Comparison of ENCODE assay signal across 1 cellular context in the genomic region with DNA sequence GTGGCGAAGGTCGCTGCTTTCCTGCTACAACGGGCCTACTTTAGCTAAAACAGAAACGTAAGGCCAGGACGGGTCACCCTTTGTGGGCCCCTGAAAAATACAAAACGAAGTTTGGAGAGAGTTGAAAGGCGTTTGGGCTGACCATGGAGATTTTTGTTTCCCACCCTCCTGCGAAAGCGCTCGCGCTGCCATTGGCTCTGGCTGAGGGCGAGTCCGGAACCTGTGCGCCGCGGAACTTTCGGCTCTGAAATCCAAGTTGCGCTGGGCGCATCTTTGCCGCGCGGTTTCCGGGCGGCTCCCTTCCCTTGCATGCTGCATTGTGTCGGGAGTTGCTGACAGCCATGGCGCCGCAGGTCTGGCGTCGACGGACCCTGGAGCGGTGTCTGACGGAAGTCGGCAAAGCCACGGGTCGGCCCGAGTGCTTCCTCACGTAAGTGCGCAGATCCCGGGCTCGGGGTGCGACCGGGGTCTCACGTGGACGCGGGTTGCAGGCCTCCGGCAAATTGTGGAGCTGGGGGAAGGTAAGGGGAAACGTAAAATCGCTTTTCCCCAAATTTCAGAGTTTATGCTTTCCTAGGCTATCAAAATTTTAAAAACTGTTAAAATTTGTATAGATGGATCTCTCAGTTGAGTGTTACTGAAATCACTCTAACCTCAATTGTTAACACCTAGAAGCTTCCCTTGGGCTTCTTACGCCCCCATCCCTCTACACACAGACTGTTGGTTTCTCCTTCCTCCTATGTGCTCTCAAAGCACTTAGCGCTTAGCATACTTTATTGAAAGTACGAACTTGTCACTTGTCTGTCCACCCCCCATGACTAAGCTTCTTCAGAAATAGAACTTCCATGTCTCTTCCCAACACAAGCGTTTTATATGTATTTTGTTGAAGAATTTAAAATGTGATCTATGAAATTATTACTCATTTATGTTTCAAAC.
TF ChIP-seq lines count a peak whose summit lies in the region.

A gene with protein sequence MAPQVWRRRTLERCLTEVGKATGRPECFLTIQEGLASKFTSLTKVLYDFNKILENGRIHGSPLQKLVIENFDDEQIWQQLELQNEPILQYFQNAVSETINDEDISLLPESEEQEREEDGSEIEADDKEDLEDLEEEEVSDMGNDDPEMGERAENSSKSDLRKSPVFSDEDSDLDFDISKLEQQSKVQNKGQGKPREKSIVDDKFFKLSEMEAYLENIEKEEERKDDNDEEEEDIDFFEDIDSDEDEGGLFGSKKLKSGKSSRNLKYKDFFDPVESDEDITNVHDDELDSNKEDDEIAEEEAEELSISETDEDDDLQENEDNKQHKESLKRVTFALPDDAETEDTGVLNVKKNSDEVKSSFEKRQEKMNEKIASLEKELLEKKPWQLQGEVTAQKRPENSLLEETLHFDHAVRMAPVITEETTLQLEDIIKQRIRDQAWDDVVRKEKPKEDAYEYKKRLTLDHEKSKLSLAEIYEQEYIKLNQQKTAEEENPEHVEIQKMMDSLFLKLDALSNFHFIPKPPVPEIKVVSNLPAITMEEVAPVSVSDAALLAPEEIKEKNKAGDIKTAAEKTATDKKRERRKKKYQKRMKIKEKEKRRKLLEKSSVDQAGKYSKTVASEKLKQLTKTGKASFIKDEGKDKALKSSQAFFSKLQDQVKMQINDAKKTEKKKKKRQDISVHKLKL (plus strand): TSS at position 310 of the 936 bp plus-strand sequence. CDS start 32 bp downstream, at position 342.

TF ChIP-seq in WTC11, 78 proteins besides CTCF, POLR2A, EP300 and RAD21 (continued from another document and continues in another):
- TF ChIP-seq, protein P1, sequence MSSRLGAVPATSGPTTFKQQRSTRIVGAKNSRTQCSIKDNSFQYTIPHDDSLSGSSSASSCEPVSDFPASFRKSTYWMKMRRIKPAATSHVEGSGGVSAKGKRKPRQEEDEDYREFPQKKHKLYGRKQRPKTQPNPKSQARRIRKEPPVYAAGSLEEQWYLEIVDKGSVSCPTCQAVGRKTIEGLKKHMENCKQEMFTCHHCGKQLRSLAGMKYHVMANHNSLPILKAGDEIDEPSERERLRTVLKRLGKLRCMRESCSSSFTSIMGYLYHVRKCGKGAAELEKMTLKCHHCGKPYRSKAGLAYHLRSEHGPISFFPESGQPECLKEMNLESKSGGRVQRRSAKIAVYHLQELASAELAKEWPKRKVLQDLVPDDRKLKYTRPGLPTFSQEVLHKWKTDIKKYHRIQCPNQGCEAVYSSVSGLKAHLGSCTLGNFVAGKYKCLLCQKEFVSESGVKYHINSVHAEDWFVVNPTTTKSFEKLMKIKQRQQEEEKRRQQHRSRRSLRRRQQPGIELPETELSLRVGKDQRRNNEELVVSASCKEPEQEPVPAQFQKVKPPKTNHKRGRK (CRISPR knock-in tag; IDR thresholded peaks at IDR 0.05; ENCODE audit: borderline replicate concordance): no peak
- TF ChIP-seq SOX15 (CRISPR knock-in tag; IDR thresholded peaks at IDR 0.05) (no peak), NFE2L1 (CRISPR knock-in tag; IDR thresholded peaks at IDR 0.05) (peak; percentile 82), ELF4 (CRISPR knock-in tag; IDR thresholded peaks at IDR 0.05; ENCODE audit: low read depth) (no peak), GABPB1 (CRISPR knock-in tag; IDR thresholded peaks at IDR 0.05) (peak; percentile 95), ZNF416 (CRISPR knock-in tag; IDR thresholded peaks at IDR 0.05) (no peak), TEAD1 (CRISPR knock-in tag; IDR thresholded peaks at IDR 0.05) (peak; percentile 94)
- TF ChIP-seq, protein P2, sequence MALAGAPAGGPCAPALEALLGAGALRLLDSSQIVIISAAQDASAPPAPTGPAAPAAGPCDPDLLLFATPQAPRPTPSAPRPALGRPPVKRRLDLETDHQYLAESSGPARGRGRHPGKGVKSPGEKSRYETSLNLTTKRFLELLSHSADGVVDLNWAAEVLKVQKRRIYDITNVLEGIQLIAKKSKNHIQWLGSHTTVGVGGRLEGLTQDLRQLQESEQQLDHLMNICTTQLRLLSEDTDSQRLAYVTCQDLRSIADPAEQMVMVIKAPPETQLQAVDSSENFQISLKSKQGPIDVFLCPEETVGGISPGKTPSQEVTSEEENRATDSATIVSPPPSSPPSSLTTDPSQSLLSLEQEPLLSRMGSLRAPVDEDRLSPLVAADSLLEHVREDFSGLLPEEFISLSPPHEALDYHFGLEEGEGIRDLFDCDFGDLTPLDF (CRISPR knock-in tag; IDR thresholded peaks at IDR 0.05): peak; percentile 32; the same call in 1 of the 2 replicates
- TF ChIP-seq, protein P3, sequence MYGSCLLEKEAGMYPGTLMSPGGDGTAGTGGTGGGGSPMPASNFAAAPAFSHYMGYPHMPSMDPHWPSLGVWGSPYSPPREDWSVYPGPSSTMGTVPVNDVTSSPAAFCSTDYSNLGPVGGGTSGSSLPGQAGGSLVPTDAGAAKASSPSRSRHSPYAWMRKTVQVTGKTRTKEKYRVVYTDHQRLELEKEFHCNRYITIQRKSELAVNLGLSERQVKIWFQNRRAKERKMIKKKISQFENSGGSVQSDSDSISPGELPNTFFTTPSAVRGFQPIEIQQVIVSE (CRISPR knock-in tag; IDR thresholded peaks at IDR 0.05; ENCODE audit: borderline replicate concordance): no peak
- TF ChIP-seq, protein P4, sequence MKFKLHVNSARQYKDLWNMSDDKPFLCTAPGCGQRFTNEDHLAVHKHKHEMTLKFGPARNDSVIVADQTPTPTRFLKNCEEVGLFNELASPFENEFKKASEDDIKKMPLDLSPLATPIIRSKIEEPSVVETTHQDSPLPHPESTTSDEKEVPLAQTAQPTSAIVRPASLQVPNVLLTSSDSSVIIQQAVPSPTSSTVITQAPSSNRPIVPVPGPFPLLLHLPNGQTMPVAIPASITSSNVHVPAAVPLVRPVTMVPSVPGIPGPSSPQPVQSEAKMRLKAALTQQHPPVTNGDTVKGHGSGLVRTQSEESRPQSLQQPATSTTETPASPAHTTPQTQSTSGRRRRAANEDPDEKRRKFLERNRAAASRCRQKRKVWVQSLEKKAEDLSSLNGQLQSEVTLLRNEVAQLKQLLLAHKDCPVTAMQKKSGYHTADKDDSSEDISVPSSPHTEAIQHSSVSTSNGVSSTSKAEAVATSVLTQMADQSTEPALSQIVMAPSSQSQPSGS (CRISPR knock-in tag; IDR thresholded peaks at IDR 0.05; ENCODE audit: borderline replicate concordance, low read depth): no peak
- TF ChIP-seq, protein P5, sequence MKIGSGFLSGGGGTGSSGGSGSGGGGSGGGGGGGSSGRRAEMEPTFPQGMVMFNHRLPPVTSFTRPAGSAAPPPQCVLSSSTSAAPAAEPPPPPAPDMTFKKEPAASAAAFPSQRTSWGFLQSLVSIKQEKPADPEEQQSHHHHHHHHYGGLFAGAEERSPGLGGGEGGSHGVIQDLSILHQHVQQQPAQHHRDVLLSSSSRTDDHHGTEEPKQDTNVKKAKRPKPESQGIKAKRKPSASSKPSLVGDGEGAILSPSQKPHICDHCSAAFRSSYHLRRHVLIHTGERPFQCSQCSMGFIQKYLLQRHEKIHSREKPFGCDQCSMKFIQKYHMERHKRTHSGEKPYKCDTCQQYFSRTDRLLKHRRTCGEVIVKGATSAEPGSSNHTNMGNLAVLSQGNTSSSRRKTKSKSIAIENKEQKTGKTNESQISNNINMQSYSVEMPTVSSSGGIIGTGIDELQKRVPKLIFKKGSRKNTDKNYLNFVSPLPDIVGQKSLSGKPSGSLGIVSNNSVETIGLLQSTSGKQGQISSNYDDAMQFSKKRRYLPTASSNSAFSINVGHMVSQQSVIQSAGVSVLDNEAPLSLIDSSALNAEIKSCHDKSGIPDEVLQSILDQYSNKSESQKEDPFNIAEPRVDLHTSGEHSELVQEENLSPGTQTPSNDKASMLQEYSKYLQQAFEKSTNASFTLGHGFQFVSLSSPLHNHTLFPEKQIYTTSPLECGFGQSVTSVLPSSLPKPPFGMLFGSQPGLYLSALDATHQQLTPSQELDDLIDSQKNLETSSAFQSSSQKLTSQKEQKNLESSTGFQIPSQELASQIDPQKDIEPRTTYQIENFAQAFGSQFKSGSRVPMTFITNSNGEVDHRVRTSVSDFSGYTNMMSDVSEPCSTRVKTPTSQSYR (CRISPR knock-in tag; IDR thresholded peaks at IDR 0.05): peak; percentile 76; the same call in 1 of the 2 replicates
- TF ChIP-seq, protein P6, sequence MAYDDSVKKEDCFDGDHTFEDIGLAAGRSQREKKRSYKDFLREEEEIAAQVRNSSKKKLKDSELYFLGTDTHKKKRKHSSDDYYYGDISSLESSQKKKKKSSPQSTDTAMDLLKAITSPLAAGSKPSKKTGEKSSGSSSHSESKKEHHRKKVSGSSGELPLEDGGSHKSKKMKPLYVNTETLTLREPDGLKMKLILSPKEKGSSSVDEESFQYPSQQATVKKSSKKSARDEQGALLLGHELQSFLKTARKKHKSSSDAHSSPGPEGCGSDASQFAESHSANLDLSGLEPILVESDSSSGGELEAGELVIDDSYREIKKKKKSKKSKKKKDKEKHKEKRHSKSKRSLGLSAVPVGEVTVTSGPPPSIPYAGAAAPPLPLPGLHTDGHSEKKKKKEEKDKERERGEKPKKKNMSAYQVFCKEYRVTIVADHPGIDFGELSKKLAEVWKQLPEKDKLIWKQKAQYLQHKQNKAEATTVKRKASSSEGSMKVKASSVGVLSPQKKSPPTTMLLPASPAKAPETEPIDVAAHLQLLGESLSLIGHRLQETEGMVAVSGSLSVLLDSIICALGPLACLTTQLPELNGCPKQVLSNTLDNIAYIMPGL (CRISPR knock-in tag; IDR thresholded peaks at IDR 0.05): peak; percentile 61
- TF ChIP-seq, protein P7, sequence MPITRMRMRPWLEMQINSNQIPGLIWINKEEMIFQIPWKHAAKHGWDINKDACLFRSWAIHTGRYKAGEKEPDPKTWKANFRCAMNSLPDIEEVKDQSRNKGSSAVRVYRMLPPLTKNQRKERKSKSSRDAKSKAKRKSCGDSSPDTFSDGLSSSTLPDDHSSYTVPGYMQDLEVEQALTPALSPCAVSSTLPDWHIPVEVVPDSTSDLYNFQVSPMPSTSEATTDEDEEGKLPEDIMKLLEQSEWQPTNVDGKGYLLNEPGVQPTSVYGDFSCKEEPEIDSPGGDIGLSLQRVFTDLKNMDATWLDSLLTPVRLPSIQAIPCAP (CRISPR knock-in tag; IDR thresholded peaks at IDR 0.05): peak; percentile 85; the same call in 1 of the 2 replicates
- TF ChIP-seq, protein P8, sequence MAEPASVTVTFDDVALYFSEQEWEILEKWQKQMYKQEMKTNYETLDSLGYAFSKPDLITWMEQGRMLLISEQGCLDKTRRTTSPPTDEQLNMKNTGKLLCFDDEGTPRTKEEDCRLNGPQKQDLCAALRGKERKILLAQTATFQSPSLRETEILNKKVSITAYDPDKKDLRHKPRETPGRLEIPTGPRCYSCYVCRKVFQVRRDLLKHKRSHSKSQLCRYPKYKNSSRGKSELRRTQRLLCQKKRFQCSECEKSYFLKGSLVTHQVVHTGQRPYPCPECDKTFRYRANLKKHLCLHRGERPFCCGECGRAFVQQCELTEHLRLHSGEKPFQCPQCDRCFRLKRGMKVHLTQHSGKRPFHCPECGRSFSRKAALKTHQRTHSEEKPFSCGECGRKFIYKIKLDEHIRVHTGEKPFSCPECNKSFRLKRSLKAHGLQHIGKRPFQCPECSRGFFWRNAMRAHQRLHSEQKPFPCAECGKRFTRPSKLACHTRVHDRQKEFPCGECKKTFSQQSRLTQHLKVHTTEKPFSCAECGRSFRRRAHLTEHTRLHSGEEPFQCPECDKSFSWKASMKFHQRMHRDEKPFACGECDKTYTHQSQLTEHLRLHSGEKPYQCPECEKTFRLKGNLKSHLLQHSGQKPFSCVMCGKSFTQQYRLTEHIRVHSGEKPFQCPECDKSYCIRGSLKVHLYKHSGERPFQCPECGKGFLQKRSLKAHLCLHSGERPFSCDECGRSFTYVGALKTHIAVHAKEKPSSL (CRISPR knock-in tag; conservative IDR thresholded peaks at IDR 0.05): no peak
- TF ChIP-seq, protein P9, sequence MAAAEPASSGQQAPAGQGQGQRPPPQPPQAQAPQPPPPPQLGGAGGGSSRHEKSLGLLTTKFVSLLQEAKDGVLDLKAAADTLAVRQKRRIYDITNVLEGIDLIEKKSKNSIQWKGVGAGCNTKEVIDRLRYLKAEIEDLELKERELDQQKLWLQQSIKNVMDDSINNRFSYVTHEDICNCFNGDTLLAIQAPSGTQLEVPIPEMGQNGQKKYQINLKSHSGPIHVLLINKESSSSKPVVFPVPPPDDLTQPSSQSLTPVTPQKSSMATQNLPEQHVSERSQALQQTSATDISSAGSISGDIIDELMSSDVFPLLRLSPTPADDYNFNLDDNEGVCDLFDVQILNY (CRISPR knock-in tag; IDR thresholded peaks at IDR 0.05): 0 out of 2 replicates have a peak, but pooled peaks have one; percentile 64
- TF ChIP-seq, protein P10, sequence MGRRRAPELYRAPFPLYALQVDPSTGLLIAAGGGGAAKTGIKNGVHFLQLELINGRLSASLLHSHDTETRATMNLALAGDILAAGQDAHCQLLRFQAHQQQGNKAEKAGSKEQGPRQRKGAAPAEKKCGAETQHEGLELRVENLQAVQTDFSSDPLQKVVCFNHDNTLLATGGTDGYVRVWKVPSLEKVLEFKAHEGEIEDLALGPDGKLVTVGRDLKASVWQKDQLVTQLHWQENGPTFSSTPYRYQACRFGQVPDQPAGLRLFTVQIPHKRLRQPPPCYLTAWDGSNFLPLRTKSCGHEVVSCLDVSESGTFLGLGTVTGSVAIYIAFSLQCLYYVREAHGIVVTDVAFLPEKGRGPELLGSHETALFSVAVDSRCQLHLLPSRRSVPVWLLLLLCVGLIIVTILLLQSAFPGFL (CRISPR knock-in tag; IDR thresholded peaks at IDR 0.05; ENCODE audit: borderline replicate concordance): peak; percentile 55; the same call in 1 of the 2 replicates
- TF ChIP-seq, protein P11, sequence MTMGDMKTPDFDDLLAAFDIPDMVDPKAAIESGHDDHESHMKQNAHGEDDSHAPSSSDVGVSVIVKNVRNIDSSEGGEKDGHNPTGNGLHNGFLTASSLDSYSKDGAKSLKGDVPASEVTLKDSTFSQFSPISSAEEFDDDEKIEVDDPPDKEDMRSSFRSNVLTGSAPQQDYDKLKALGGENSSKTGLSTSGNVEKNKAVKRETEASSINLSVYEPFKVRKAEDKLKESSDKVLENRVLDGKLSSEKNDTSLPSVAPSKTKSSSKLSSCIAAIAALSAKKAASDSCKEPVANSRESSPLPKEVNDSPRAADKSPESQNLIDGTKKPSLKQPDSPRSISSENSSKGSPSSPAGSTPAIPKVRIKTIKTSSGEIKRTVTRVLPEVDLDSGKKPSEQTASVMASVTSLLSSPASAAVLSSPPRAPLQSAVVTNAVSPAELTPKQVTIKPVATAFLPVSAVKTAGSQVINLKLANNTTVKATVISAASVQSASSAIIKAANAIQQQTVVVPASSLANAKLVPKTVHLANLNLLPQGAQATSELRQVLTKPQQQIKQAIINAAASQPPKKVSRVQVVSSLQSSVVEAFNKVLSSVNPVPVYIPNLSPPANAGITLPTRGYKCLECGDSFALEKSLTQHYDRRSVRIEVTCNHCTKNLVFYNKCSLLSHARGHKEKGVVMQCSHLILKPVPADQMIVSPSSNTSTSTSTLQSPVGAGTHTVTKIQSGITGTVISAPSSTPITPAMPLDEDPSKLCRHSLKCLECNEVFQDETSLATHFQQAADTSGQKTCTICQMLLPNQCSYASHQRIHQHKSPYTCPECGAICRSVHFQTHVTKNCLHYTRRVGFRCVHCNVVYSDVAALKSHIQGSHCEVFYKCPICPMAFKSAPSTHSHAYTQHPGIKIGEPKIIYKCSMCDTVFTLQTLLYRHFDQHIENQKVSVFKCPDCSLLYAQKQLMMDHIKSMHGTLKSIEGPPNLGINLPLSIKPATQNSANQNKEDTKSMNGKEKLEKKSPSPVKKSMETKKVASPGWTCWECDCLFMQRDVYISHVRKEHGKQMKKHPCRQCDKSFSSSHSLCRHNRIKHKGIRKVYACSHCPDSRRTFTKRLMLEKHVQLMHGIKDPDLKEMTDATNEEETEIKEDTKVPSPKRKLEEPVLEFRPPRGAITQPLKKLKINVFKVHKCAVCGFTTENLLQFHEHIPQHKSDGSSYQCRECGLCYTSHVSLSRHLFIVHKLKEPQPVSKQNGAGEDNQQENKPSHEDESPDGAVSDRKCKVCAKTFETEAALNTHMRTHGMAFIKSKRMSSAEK (CRISPR knock-in tag; IDR thresholded peaks at IDR 0.05; ENCODE audit: borderline replicate concordance): no peak
